ENCODE assay signal across 1 cellular context in genomic region chr4:83034630-83035494, GRCh38.
TF ChIP-seq lines count a peak whose summit lies in the region.

Gene COPS4, plus strand, starts transcription at chr4:83035183. Its CDS starts 42 bp downstream, at chr4:83035225.

TF ChIP-seq in SK-N-SH, 30 proteins besides CTCF, POLR2A, EP300 and RAD21 (continued from another document):
- peak; percentile 34; the same call in 1 of the 2 replicates for TF ChIP-seq NFIC (IDR thresholded peaks at IDR 0.05; ENCODE audit: borderline replicate concordance)
- TF ChIP-seq MAX (IDR thresholded peaks at IDR 0.05; ENCODE audit: low read depth), result peak; percentile 64; the same call in 1 of the 2 replicates
- TF ChIP-seq RFX5 (IDR thresholded peaks at IDR 0.05; ENCODE audit: low read length), result peak; percentile 75; the same call in 1 of the 2 replicates
- TF ChIP-seq RCOR1 (IDR thresholded peaks at IDR 0.05; ENCODE audit: low read length), result peak; percentile 80
- TF ChIP-seq YY1 (IDR thresholded peaks at IDR 0.05; ENCODE audit: low read depth), result peak; percentile 93
- peak; percentile 15; the same call in 1 of the 2 replicates for TF ChIP-seq TCF12 (IDR thresholded peaks at IDR 0.05)
- TF ChIP-seq TAF1 (IDR thresholded peaks at IDR 0.05; ENCODE audit: borderline replicate concordance, low read depth, low read length), result peak; percentile 93
- no peak for TF ChIP-seq EZH2phosphoT487 (IDR thresholded peaks at IDR 0.05; ENCODE audit: borderline replicate concordance, low read depth)
- no peak for TF ChIP-seq USF2 (IDR thresholded peaks at IDR 0.05; ENCODE audit: borderline replicate concordance, low read depth, low read length)
- TF ChIP-seq GABPA (IDR thresholded peaks at IDR 0.05; ENCODE audit: low read depth), result peak; percentile 70
- peak; percentile 3; the same call in 1 of the 2 replicates for TF ChIP-seq FOSL2 (IDR thresholded peaks at IDR 0.05; ENCODE audit: borderline replicate concordance, low read depth)
- TF ChIP-seq GATA2 (CRISPR knock-in tag; IDR thresholded peaks at IDR 0.05), result no peak; the same call in 1 of the 2 replicates
- TF ChIP-seq MXI1 (IDR thresholded peaks at IDR 0.05; ENCODE audit: low read depth, low read length), result no peak; the same call in none of the 2 replicates
TF ChIP-seq in SK-N-SH: peak in this region for 16.
